Comparison of ENCODE assay signal across 1 cellular context in the genomic region with DNA sequence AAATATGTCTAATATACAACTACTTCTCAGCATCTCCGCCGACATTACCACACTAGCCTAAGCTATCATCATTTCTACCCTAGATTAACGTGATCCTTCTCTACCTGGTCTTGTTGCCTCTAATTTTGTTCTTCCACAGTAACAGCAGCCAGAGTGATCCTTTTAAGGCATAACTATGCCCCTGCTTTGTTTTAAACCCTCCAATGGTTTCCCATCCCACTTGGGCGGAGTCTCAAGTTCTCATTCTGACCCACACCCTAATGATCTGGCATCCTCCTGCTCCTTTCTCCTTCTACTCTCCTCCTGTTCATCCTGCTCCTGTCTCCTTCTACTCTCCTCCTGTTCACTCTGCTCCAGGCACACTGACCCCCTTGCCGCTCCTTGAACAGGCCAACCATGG.
TF ChIP-seq lines count a peak whose summit lies in the region.

No MANE protein-coding gene starts in this region.

TF ChIP-seq in WTC11, 78 proteins besides CTCF, POLR2A, EP300 and RAD21:
- TF ChIP-seq, protein P1, sequence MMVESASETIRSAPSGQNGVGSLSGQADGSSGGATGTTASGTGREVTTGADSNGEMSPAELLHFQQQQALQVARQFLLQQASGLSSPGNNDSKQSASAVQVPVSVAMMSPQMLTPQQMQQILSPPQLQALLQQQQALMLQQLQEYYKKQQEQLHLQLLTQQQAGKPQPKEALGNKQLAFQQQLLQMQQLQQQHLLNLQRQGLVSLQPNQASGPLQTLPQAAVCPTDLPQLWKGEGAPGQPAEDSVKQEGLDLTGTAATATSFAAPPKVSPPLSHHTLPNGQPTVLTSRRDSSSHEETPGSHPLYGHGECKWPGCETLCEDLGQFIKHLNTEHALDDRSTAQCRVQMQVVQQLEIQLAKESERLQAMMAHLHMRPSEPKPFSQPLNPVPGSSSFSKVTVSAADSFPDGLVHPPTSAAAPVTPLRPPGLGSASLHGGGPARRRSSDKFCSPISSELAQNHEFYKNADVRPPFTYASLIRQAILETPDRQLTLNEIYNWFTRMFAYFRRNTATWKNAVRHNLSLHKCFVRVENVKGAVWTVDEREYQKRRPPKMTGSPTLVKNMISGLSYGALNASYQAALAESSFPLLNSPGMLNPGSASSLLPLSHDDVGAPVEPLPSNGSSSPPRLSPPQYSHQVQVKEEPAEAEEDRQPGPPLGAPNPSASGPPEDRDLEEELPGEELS (CRISPR knock-in tag; IDR thresholded peaks at IDR 0.05): no peak
- TF ChIP-seq, protein P2, sequence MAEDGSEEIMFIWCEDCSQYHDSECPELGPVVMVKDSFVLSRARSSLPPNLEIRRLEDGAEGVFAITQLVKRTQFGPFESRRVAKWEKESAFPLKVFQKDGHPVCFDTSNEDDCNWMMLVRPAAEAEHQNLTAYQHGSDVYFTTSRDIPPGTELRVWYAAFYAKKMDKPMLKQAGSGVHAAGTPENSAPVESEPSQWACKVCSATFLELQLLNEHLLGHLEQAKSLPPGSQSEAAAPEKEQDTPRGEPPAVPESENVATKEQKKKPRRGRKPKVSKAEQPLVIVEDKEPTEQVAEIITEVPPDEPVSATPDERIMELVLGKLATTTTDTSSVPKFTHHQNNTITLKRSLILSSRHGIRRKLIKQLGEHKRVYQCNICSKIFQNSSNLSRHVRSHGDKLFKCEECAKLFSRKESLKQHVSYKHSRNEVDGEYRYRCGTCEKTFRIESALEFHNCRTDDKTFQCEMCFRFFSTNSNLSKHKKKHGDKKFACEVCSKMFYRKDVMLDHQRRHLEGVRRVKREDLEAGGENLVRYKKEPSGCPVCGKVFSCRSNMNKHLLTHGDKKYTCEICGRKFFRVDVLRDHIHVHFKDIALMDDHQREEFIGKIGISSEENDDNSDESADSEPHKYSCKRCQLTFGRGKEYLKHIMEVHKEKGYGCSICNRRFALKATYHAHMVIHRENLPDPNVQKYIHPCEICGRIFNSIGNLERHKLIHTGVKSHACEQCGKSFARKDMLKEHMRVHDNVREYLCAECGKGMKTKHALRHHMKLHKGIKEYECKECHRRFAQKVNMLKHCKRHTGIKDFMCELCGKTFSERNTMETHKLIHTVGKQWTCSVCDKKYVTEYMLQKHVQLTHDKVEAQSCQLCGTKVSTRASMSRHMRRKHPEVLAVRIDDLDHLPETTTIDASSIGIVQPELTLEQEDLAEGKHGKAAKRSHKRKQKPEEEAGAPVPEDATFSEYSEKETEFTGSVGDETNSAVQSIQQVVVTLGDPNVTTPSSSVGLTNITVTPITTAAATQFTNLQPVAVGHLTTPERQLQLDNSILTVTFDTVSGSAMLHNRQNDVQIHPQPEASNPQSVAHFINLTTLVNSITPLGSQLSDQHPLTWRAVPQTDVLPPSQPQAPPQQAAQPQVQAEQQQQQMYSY (CRISPR knock-in tag; IDR thresholded peaks at IDR 0.05): no peak
- TF ChIP-seq ZNF416 (CRISPR knock-in tag; IDR thresholded peaks at IDR 0.05) (no peak), FOXP1 (CRISPR knock-in tag; IDR thresholded peaks at IDR 0.05; ENCODE audit: borderline replicate concordance) (no peak)
- TF ChIP-seq, protein P3, sequence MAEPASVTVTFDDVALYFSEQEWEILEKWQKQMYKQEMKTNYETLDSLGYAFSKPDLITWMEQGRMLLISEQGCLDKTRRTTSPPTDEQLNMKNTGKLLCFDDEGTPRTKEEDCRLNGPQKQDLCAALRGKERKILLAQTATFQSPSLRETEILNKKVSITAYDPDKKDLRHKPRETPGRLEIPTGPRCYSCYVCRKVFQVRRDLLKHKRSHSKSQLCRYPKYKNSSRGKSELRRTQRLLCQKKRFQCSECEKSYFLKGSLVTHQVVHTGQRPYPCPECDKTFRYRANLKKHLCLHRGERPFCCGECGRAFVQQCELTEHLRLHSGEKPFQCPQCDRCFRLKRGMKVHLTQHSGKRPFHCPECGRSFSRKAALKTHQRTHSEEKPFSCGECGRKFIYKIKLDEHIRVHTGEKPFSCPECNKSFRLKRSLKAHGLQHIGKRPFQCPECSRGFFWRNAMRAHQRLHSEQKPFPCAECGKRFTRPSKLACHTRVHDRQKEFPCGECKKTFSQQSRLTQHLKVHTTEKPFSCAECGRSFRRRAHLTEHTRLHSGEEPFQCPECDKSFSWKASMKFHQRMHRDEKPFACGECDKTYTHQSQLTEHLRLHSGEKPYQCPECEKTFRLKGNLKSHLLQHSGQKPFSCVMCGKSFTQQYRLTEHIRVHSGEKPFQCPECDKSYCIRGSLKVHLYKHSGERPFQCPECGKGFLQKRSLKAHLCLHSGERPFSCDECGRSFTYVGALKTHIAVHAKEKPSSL (CRISPR knock-in tag; conservative IDR thresholded peaks at IDR 0.05): no peak
- TF ChIP-seq, protein P4, sequence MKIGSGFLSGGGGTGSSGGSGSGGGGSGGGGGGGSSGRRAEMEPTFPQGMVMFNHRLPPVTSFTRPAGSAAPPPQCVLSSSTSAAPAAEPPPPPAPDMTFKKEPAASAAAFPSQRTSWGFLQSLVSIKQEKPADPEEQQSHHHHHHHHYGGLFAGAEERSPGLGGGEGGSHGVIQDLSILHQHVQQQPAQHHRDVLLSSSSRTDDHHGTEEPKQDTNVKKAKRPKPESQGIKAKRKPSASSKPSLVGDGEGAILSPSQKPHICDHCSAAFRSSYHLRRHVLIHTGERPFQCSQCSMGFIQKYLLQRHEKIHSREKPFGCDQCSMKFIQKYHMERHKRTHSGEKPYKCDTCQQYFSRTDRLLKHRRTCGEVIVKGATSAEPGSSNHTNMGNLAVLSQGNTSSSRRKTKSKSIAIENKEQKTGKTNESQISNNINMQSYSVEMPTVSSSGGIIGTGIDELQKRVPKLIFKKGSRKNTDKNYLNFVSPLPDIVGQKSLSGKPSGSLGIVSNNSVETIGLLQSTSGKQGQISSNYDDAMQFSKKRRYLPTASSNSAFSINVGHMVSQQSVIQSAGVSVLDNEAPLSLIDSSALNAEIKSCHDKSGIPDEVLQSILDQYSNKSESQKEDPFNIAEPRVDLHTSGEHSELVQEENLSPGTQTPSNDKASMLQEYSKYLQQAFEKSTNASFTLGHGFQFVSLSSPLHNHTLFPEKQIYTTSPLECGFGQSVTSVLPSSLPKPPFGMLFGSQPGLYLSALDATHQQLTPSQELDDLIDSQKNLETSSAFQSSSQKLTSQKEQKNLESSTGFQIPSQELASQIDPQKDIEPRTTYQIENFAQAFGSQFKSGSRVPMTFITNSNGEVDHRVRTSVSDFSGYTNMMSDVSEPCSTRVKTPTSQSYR (CRISPR knock-in tag; IDR thresholded peaks at IDR 0.05): no peak
- TF ChIP-seq, protein P5, sequence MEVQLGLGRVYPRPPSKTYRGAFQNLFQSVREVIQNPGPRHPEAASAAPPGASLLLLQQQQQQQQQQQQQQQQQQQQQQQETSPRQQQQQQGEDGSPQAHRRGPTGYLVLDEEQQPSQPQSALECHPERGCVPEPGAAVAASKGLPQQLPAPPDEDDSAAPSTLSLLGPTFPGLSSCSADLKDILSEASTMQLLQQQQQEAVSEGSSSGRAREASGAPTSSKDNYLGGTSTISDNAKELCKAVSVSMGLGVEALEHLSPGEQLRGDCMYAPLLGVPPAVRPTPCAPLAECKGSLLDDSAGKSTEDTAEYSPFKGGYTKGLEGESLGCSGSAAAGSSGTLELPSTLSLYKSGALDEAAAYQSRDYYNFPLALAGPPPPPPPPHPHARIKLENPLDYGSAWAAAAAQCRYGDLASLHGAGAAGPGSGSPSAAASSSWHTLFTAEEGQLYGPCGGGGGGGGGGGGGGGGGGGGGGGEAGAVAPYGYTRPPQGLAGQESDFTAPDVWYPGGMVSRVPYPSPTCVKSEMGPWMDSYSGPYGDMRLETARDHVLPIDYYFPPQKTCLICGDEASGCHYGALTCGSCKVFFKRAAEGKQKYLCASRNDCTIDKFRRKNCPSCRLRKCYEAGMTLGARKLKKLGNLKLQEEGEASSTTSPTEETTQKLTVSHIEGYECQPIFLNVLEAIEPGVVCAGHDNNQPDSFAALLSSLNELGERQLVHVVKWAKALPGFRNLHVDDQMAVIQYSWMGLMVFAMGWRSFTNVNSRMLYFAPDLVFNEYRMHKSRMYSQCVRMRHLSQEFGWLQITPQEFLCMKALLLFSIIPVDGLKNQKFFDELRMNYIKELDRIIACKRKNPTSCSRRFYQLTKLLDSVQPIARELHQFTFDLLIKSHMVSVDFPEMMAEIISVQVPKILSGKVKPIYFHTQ (CRISPR knock-in tag; IDR thresholded peaks at IDR 0.05): no peak
